ENCODE assay signal across 1 cellular context in the genomic region with DNA sequence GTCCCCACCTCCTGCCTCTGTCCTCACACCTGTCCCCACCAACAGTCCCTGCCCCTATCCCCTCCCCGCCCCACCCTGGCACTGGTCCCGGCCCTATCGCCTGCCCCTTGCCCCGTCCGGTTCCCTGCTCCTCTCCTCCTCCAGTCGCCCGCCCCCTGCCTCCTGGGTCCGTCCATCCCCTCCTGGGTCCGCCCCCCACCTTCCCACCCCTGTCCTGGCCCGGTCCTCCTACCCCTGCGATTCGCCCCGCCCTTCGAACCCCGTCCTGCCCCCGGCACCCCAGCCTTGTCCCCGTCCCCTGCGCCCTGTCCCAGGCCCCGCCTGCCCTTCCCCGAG.
A peak's percentile ranks its signal among the peaks of the same experiment; 100 is the strongest.
TF ChIP-seq lines count a peak whose summit lies in the region.

No MANE protein-coding gene starts in this region.

TF ChIP-seq in K562, 482 proteins besides CTCF, POLR2A, EP300 and RAD21:
- TF ChIP-seq GTF2E2 (tag; IDR thresholded peaks at IDR 0.05), result peak; percentile 68; the same call in 1 of the 2 replicates
- no peak for TF ChIP-seq U2AF1 (optimal IDR thresholded peaks at IDR 0.05; ENCODE audit: low read depth, low read length)
- no peak for TF ChIP-seq MIER1 (IDR thresholded peaks at IDR 0.05; ENCODE audit: low read depth)
- TF ChIP-seq, protein P1, sequence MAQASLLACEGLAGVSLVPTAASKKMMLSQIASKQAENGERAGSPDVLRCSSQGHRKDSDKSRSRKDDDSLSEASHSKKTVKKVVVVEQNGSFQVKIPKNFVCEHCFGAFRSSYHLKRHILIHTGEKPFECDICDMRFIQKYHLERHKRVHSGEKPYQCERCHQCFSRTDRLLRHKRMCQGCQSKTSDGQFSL (CRISPR knock-in tag; IDR thresholded peaks at IDR 0.05), result no peak
- TF ChIP-seq, protein P1 (tag; IDR thresholded peaks at IDR 0.05), result no peak
- no peak for TF ChIP-seq MYNN (IDR thresholded peaks at IDR 0.05)
- no peak for TF ChIP-seq MYNN (CRISPR knock-in tag; IDR thresholded peaks at IDR 0.05)
- no peak for TF ChIP-seq HMG20B (CRISPR knock-in tag; IDR thresholded peaks at IDR 0.05)
- 0 out of 2 replicates have a peak, but pooled peaks have one; percentile 35 for TF ChIP-seq ZNF282 (CRISPR knock-in tag; IDR thresholded peaks at IDR 0.05)
- TF ChIP-seq, protein P2, sequence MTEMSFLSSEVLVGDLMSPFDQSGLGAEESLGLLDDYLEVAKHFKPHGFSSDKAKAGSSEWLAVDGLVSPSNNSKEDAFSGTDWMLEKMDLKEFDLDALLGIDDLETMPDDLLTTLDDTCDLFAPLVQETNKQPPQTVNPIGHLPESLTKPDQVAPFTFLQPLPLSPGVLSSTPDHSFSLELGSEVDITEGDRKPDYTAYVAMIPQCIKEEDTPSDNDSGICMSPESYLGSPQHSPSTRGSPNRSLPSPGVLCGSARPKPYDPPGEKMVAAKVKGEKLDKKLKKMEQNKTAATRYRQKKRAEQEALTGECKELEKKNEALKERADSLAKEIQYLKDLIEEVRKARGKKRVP (CRISPR knock-in tag; IDR thresholded peaks at IDR 0.05), result no peak
- TF ChIP-seq HEY1 (CRISPR knock-in tag; IDR thresholded peaks at IDR 0.05; ENCODE audit: borderline replicate concordance), result no peak
- no peak for TF ChIP-seq CREBBP (IDR thresholded peaks at IDR 0.05; ENCODE audit: low read depth, low read length)
- TF ChIP-seq, protein P3, sequence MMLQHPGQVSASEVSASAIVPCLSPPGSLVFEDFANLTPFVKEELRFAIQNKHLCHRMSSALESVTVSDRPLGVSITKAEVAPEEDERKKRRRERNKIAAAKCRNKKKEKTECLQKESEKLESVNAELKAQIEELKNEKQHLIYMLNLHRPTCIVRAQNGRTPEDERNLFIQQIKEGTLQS (IDR thresholded peaks at IDR 0.05), result no peak
- TF ChIP-seq, protein P3 (CRISPR knock-in tag; conservative IDR thresholded peaks at IDR 0.05), result no peak
